Comparison of ENCODE assay signal across 16 cellular contexts in the genomic region with DNA sequence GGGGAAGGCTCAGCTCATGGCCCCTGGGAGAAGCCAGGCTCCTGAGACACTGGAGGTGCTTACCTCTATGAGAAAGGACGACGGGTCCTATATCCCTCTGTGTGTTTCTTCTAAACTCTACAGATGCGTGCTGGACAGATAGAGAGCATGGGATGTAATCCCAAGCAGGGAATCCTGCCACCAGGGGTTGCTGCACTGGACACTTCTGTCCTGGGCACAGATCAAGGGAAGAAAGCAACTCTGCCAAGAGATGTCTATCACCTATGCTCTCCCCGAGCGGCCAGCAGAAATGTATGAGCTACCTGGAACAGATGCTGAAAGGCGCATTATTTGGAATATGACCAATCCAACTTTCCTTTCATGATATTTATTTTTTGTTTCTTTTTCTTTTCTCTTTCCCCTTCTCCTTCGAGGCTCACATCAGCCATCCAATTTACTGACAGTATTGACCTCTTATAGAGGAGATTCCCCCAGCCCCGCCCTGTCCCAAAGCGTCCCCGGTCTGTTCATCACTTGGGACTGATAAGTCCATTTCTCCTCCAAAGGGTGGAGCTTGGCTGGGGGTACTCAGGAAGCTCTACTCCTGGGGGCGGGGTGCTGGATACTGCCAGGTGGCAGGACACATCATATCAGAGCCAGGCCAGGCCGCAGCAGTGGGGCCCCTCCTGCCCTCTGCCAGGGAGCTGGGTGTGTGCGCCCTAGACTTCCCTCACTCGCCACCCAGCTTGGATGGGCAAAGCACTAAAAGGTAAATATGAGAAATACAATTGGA. TPM values are rescaled to one million over a fixed set of nuclear protein-coding genes. Genes with fewer than 3 reads are reported as not detected.
A peak's percentile ranks its signal among the peaks of the same experiment; 100 is the strongest.
DNase-seq lines count a peak whose midpoint lies in the region; ATAC-seq and TF ChIP-seq lines count a peak whose summit lies in the region.
"Had no signal": no experiment of that assay in that cellular context is flagged by ENCODE, and none has a peak within 500 bp of the region (broad histone marks: within the 10 kb centered on the region; RNA-seq: fewer than 3 reads in every experiment).

No MANE protein-coding gene starts in this region.

- no peak overlapping the region for H3K4me3 Mint-ChIP-seq in WTC11

- intact Hi-C loops in left ventricle myocardium superior (cut with micrococcal nuclease): no loop called here

- no peak overlapping the region for H3K4me3 ChIP-seq in HFF-Myc (replicated peaks; ENCODE audit: low read depth, low read length)
- H3K4me3 ChIP-seq in gastroesophageal sphincter: no peak overlapping the region
- no peak overlapping the region for H3K4me3 ChIP-seq in smooth muscle cell
- H3K4me3 ChIP-seq: PC-9, skin epidermis, thoracic aorta had no signal

- peaks cover 100% of the 10 kb centered on the region for H3K79me2 ChIP-seq in smooth muscle cell (ENCODE audit: low read depth)

- POLR2A ChIA-PET in WTC11 (lab: Charles Lee): interaction anchor here (0.6 kb wide), 1 partner anchor 19 kb away, joined by 4 read pairs; no protein-coding TSS in a partner anchor

- H3K9me3 ChIP-seq in gastroesophageal sphincter (no peaks in the 10 kb centered on the region), smooth muscle cell (replicated peaks; ENCODE audit: low read depth) (no peaks in the 10 kb centered on the region)
- H3K9me3 ChIP-seq: thoracic aorta had no signal

- peaks cover 20% of the 10 kb centered on the region for H3K36me3 Mint-ChIP-seq in WTC11

- H2AFZ ChIP-seq in smooth muscle cell (ENCODE audit: low read depth): no peak overlapping the region
- H2AFZ ChIP-seq: PC-9 had no signal

- H3F3A ChIP-seq in smooth muscle cell (ENCODE audit: low read depth): no peaks in the 10 kb centered on the region

- H3K27me3 ChIP-seq in gastroesophageal sphincter (no peaks in the 10 kb centered on the region), smooth muscle cell (ENCODE audit: low read depth) (no peaks in the 10 kb centered on the region)

- peak overlapping the region; percentile 46 for H3K27ac Mint-ChIP-seq in WTC11

- DNase-seq in HFF-Myc (ENCODE audit: extremely low read depth, low read depth) (no peak), WTC11 (ENCODE audit: low spot score) (no peak), smooth muscle cell (lab: John Stamatoyannopoulos, UW; ENCODE audit: unreplicated experiment) (no peak), AG08396 (ENCODE audit: low spot score) (no peak), left ventricle myocardium superior (no peak)
- DNase-seq in stimulated activated naive CD8-positive, alpha-beta T cell treated with anti-CD3 and anti-CD28 coated beads, Interleukin-15, Interleukin-2, amounts not matched to agents 100 U/mL and 50 U/mL, for 24 hours: no peak
- DNase-seq: activated CD4-positive, alpha-beta T cell treated with anti-CD3 and anti-CD28 coated beads, Interleukin-2, amount 50 U/mL, for 4 hours; activated effector memory CD4-positive, alpha-beta T cell treated with anti-CD3 and anti-CD28 coated beads, Interleukin-2, amount 50 U/mL, for 16 hours; central memory CD4-positive, alpha-beta T cell; NCI-H2227 treated with DMSO at 0.1 percent for 48 hours; PC-9; T-helper 1 cell had no signal

- H3K9me3 Mint-ChIP-seq in WTC11: no peaks in the 10 kb centered on the region

- no peak overlapping the region for H3K4me2 ChIP-seq in smooth muscle cell
- H3K4me2 ChIP-seq: PC-9 had no signal

- peaks cover 99% of the 10 kb centered on the region for H4K20me1 ChIP-seq in smooth muscle cell (ENCODE audit: low read depth)

- CTCF ChIA-PET in WTC11 (lab: Charles Lee): interaction anchor here (0.9 to 3.7 kb wide), 6 partner anchors 12 to 260 kb away, joined by 3 to 26 read pairs (median 4); no protein-coding TSS in a partner anchor

- ATAC-seq in WTC11 (no peak), gastroesophageal sphincter (no peak), left ventricle myocardium superior (no peak)
- no peak for ATAC-seq in stimulated activated naive CD8-positive, alpha-beta T cell treated with anti-CD3 and anti-CD28 coated beads, Interleukin-15, Interleukin-2, amounts not matched to agents 100 U/mL and 50 U/mL, for 24 hours
- ATAC-seq: esophagus mucosa had no signal

- peak overlapping the region in 2 of 4 donors; percentile 15 to 67 for H3K27ac ChIP-seq in gastroesophageal sphincter
- H3K27ac ChIP-seq in smooth muscle cell (ENCODE audit: low read depth): peak overlapping the region; percentile 81
- H3K27ac ChIP-seq: PC-9, thoracic aorta had no signal

- 53 to 57% methylated on average over 3 to 8 of the region's 14 CpGs for WGBS in gastroesophageal sphincter (ENCODE audit: low coverage in 1 of 2), 2 donors
- 93% methylated on average over 14 of the region's 14 CpGs for WGBS in smooth muscle cell (ENCODE audit: low lambda C conversion rate)

- no peak for TF ChIP-seq EP300 in gastroesophageal sphincter (IDR thresholded peaks at IDR 0.05)

- peaks cover 0 to 5% of the 10 kb centered on the region in 2 donors for H3K36me3 ChIP-seq in gastroesophageal sphincter
- H3K36me3 ChIP-seq in smooth muscle cell (ENCODE audit: low read depth): no peaks in the 10 kb centered on the region
- H3K36me3 ChIP-seq: thoracic aorta had no signal

- H3K4me1 Mint-ChIP-seq in WTC11: peaks cover 78% of the 10 kb centered on the region

- no peak overlapping the region for H3K9ac ChIP-seq in smooth muscle cell (ENCODE audit: low read depth)

- peak; percentile 33 for TF ChIP-seq CTCF in HFF-Myc (IDR thresholded peaks at IDR 0.05; ENCODE audit: low read depth, low read length, missing control alignments)
- TF ChIP-seq CTCF in WTC11 (IDR thresholded peaks at IDR 0.05): no peak
- TF ChIP-seq CTCF in gastroesophageal sphincter (IDR thresholded peaks at IDR 0.05): peak in 3 of 4 experiments; percentile 23 to 41 (median 41)
- TF ChIP-seq CTCF in smooth muscle cell (IDR thresholded peaks at IDR 0.05; ENCODE audit: borderline replicate concordance, insufficient read depth, poor library complexity, severe bottlenecking): no peak

- TF ChIP-seq POLR2A in gastroesophageal sphincter (IDR thresholded peaks at IDR 0.05): no peak

- H3K27me3 Mint-ChIP-seq in WTC11 (ENCODE audit: low read depth): no peaks in the 10 kb centered on the region

- H3K4me1 ChIP-seq in gastroesophageal sphincter (peaks cover 4 to 87% (median 38%) of the 10 kb centered on the region in 3 donors), smooth muscle cell (ENCODE audit: low read depth) (peaks cover 50% of the 10 kb centered on the region)

TF ChIP-seq in WTC11, 78 proteins besides CTCF, POLR2A, EP300 and RAD21 (continues in another document):
- TF ChIP-seq ESRRA (CRISPR knock-in tag; IDR thresholded peaks at IDR 0.05; ENCODE audit: borderline replicate concordance) (no peak), EMX1 (CRISPR knock-in tag; IDR thresholded peaks at IDR 0.05) (no peak), PRRX2 (CRISPR knock-in tag; IDR thresholded peaks at IDR 0.05) (no peak), ZNF423 (CRISPR knock-in tag; IDR thresholded peaks at IDR 0.05) (no peak), FOXP1 (CRISPR knock-in tag; IDR thresholded peaks at IDR 0.05; ENCODE audit: borderline replicate concordance) (no peak), CREM (CRISPR knock-in tag; IDR thresholded peaks at IDR 0.05) (no peak), GTF2I (CRISPR knock-in tag; conservative IDR thresholded peaks at IDR 0.05) (no peak), NFATC4 (CRISPR knock-in tag; IDR thresholded peaks at IDR 0.05) (no peak), CBFB (CRISPR knock-in tag; IDR thresholded peaks at IDR 0.05; ENCODE audit: low read depth) (no peak), ZNF396 (CRISPR knock-in tag; IDR thresholded peaks at IDR 0.05; ENCODE audit: borderline replicate concordance) (no peak), NR3C1 (CRISPR knock-in tag; conservative IDR thresholded peaks at IDR 0.05; ENCODE audit: low read depth) (no peak)
- TF ChIP-seq, protein P1, sequence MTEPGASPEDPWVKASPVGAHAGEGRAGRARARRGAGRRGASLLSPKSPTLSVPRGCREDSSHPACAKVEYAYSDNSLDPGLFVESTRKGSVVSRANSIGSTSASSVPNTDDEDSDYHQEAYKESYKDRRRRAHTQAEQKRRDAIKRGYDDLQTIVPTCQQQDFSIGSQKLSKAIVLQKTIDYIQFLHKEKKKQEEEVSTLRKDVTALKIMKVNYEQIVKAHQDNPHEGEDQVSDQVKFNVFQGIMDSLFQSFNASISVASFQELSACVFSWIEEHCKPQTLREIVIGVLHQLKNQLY (CRISPR knock-in tag; IDR thresholded peaks at IDR 0.05): no peak
- TF ChIP-seq, protein P2, sequence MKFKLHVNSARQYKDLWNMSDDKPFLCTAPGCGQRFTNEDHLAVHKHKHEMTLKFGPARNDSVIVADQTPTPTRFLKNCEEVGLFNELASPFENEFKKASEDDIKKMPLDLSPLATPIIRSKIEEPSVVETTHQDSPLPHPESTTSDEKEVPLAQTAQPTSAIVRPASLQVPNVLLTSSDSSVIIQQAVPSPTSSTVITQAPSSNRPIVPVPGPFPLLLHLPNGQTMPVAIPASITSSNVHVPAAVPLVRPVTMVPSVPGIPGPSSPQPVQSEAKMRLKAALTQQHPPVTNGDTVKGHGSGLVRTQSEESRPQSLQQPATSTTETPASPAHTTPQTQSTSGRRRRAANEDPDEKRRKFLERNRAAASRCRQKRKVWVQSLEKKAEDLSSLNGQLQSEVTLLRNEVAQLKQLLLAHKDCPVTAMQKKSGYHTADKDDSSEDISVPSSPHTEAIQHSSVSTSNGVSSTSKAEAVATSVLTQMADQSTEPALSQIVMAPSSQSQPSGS (CRISPR knock-in tag; IDR thresholded peaks at IDR 0.05; ENCODE audit: borderline replicate concordance, low read depth): no peak
- TF ChIP-seq, protein P3, sequence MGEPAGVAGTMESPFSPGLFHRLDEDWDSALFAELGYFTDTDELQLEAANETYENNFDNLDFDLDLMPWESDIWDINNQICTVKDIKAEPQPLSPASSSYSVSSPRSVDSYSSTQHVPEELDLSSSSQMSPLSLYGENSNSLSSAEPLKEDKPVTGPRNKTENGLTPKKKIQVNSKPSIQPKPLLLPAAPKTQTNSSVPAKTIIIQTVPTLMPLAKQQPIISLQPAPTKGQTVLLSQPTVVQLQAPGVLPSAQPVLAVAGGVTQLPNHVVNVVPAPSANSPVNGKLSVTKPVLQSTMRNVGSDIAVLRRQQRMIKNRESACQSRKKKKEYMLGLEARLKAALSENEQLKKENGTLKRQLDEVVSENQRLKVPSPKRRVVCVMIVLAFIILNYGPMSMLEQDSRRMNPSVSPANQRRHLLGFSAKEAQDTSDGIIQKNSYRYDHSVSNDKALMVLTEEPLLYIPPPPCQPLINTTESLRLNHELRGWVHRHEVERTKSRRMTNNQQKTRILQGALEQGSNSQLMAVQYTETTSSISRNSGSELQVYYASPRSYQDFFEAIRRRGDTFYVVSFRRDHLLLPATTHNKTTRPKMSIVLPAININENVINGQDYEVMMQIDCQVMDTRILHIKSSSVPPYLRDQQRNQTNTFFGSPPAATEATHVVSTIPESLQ (CRISPR knock-in tag; IDR thresholded peaks at IDR 0.05): no peak

RNA-seq across cellular contexts. Expression of a gene that starts 34.2 kb away (rescaled TPM):
- total RNA-seq in WTC11 (2021) (21.4 to 22.3 TPM (median 21.6 TPM) in 3 replicates), gastroesophageal sphincter (10 to 100 TPM; 15.6 to 40.2 (median 31.1) TPM), smooth muscle cell (19.6 and 23.7 TPM in 2 replicates), left ventricle myocardium superior (2.6 TPM)
- polyA plus RNA-seq in smooth muscle cell: 20.5 and 21.8 TPM in 2 replicates
- total RNA-seq: PC-9 had no signal

Comparison
In these comparisons a context has a peak if more than half of its experiments do, and no peak if none do; other contexts are left out.
1. CTCF ChIP-seq: peak in HFF-Myc (single experiment) and gastroesophageal sphincter (3 of 4); none in WTC11 (single experiment) and smooth muscle cell (single experiment).